Comparison of ENCODE assay signal across 23 cellular contexts in the genomic region with DNA sequence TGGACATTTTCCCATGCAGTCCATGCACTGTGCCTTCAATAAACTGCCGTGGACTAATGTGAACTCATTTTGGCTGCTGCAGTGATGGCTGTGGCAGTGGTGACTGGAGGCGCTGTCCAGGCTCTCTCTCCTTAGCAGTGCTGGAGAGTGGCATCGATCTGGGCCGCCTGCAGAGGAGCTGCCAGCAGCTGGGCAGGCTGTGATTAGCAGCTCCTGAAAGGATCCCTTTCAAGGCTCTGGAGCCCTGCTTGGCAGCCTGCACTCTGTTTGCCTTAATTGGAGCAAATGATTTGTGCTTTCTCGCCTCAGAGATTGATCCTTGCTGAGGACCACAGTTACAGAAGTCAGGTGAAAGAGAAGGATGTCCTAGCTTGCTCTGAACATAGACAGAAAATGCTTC.
DNase-seq lines count a peak whose midpoint lies in the region; ATAC-seq, FAIRE-seq and TF ChIP-seq lines count a peak whose summit lies in the region.
"Had no signal": no experiment of that assay in that cellular context is flagged by ENCODE, and none has a peak within 500 bp of the region (broad histone marks: within the 10 kb centered on the region; RNA-seq: fewer than 3 reads in every experiment).

No MANE protein-coding gene starts in this region.

- no peaks in the 10 kb centered on the region for H3K27me3 ChIP-seq in HepG2 (ENCODE audit: control insufficient read depth in 1 of 2, insufficient read depth in 2 of 2, low read length in 2 of 2)
- no peaks in the 10 kb centered on the region for H3K27me3 ChIP-seq in right lobe of liver
- H3K27me3 ChIP-seq: cardiac muscle cell, gastroesophageal sphincter, suprapubic skin had no signal

- H3K9me3 Mint-ChIP-seq in glutamatergic neuron (ENCODE audit: unreplicated experiment) (no peaks in the 10 kb centered on the region), nephron progenitor cell (no peaks in the 10 kb centered on the region)

- H3K4me1 Mint-ChIP-seq in glutamatergic neuron (ENCODE audit: low read depth, unreplicated experiment): no peaks in the 10 kb centered on the region
- peaks cover 5% of the 10 kb centered on the region for H3K4me1 Mint-ChIP-seq in nephron progenitor cell

- no peaks in the 10 kb centered on the region for H3K79me2 ChIP-seq in HepG2 (ENCODE audit: insufficient read depth, low read length)

- no peaks in the 10 kb centered on the region for H3K36me3 ChIP-seq in HepG2 (replicated peaks in 1 of 2; ENCODE audit: control insufficient read depth in 1 of 2, insufficient read depth in 2 of 2, low read length in 2 of 2)
- no peaks in the 10 kb centered on the region for H3K36me3 ChIP-seq in right lobe of liver
- H3K36me3 ChIP-seq: cardiac muscle cell, gastroesophageal sphincter, suprapubic skin had no signal

- H3K9ac ChIP-seq in HepG2 (ENCODE audit: insufficient read depth, low read depth, low read length): no peak overlapping the region

- TF ChIP-seq CTCF in HepG2 (CRISPR knock-in tag; IDR thresholded peaks at IDR 0.05): no peak
- no peak for TF ChIP-seq CTCF in right lobe of liver (IDR thresholded peaks at IDR 0.05)
- no peak for TF ChIP-seq CTCF in glutamatergic neuron (IDR thresholded peaks at IDR 0.05; ENCODE audit: partially characterized antibody, unreplicated experiment)
- no peak for TF ChIP-seq CTCF in nephron progenitor cell (IDR thresholded peaks at IDR 0.05)

- H3K4me2 ChIP-seq in HepG2 (ENCODE audit: low read depth, low read length): no peak overlapping the region

- H3K9me3 ChIP-seq in HepG2 (ENCODE audit: low read length) (no peaks in the 10 kb centered on the region), right lobe of liver (no peaks in the 10 kb centered on the region)
- H3K9me3 ChIP-seq: gastroesophageal sphincter, psoas muscle, suprapubic skin had no signal

- no peak overlapping the region for H2AFZ ChIP-seq in HepG2 (ENCODE audit: low read length)

- H3K27ac ChIP-seq in HepG2 (ENCODE audit: extremely low read length, insufficient read depth, low read length) (no peak overlapping the region), right lobe of liver (no peak overlapping the region)
- H3K27ac ChIP-seq: cardiac muscle cell, gastroesophageal sphincter, psoas muscle, suprapubic skin had no signal

- in situ Hi-C loops in HepG2 (cut with HindIII; ENCODE audit: extremely low pct_ligation_motif_present, low pct_unique_long_range_greater_than_20kb): no loop called here

- H3K27ac Mint-ChIP-seq in glutamatergic neuron (ENCODE audit: unreplicated experiment) (no peak overlapping the region), nephron progenitor cell (no peak overlapping the region)
- H3K27ac Mint-ChIP-seq: CD4-positive, alpha-beta T cell had no signal

- H3K4me3 Mint-ChIP-seq in glutamatergic neuron (ENCODE audit: unreplicated experiment): no peak overlapping the region
- H3K4me3 Mint-ChIP-seq in nephron progenitor cell: no peak overlapping the region
- H3K4me3 Mint-ChIP-seq: CD4-positive, alpha-beta T cell had no signal

- TF ChIP-seq POLR2A in HepG2 (IDR thresholded peaks at IDR 0.05; ENCODE audit: insufficient read depth in 1 of 2, low read depth in 2 of 2, low read length in 2 of 2) (no peak), right lobe of liver (IDR thresholded peaks at IDR 0.05) (no peak)

- CTCF ChIA-PET in HepG2 (lab: Yijun Ruan, JAX; ENCODE audit: low intra/inter-chr PET ratio, low total read pairs): no interaction called here

- H3K36me3 Mint-ChIP-seq in glutamatergic neuron (ENCODE audit: unreplicated experiment) (peaks cover 6% of the 10 kb centered on the region), nephron progenitor cell (ENCODE audit: low read depth) (no peaks in the 10 kb centered on the region)

- DNase-seq in HepG2 (ENCODE audit: low spot score): no peak
- DNase-seq in right lobe of liver: no peak
- peak; percentile 24 for DNase-seq in glutamatergic neuron
- peak; percentile 8 for DNase-seq in nephron progenitor cell
- DNase-seq in GDM1 (lab: John Stamatoyannopoulos, UW): no peak
- DNase-seq in kidney tubule cell (ENCODE audit: low spot score): no peak
- DNase-seq in activated CD4-positive, alpha-beta T cell treated with anti-CD3 and anti-CD28 coated beads, Interleukin-2, amount 50 U/mL, for 1 hour: no peak
- DNase-seq in AG08395 (ENCODE audit: low spot score): no peak
- DNase-seq: activated CD4-positive, alpha-beta T cell treated with anti-CD3 and anti-CD28 coated beads for 48 hours; CD4-positive, alpha-beta T cell; DMS153; NCI-H1436 treated with DMSO at 0.1 percent for 48 hours; NCI-H2171 treated with DMSO at 0.1 percent for 48 hours; psoas muscle; RPMI8226; stimulated activated CD4-positive, alpha-beta T cell treated with anti-CD3 and anti-CD28 coated beads, Interleukin-12 subunit alpha, Interleukin-12 subunit beta, amount 100 ng/mL, for 4 hours; SW 1271 had no signal

- no TSS peak for BruUV-seq in HepG2 (replicated peaks; lab: Mats Ljungman, UMichigan)

- no peak for TF ChIP-seq RAD21 in HepG2 (CRISPR knock-in tag; IDR thresholded peaks at IDR 0.05)

- H3K27me3 Mint-ChIP-seq in glutamatergic neuron (ENCODE audit: unreplicated experiment) (peaks cover 3% of the 10 kb centered on the region), nephron progenitor cell (ENCODE audit: low read depth, poor library complexity) (peaks cover 4% of the 10 kb centered on the region)
- H3K27me3 Mint-ChIP-seq: CD4-positive, alpha-beta T cell had no signal

- H3K4me3 ChIP-seq in HepG2 (replicated peaks in 1 of 3; ENCODE audit: insufficient read depth in 1 of 3, low read depth in 2 of 3, low read length in 3 of 3) (no peak overlapping the region), right lobe of liver (no peak overlapping the region)
- H3K4me3 ChIP-seq: cardiac muscle cell, gastroesophageal sphincter, psoas muscle, suprapubic skin had no signal

- intact Hi-C loops in HepG2 (cut with micrococcal nuclease; ENCODE audit: unreplicated experiment) (no loop called here), right lobe of liver (cut with DNase I) (no loop called here)

- H3K4me1 ChIP-seq in HepG2 (ENCODE audit: insufficient read depth, low read length) (no peaks in the 10 kb centered on the region), right lobe of liver (no peaks in the 10 kb centered on the region)
- H3K4me1 ChIP-seq: gastroesophageal sphincter, psoas muscle, suprapubic skin had no signal

- POLR2A ChIA-PET in HepG2 (lab: Yijun Ruan, JAX): no interaction called here

- H4K20me1 ChIP-seq in HepG2 (ENCODE audit: insufficient read depth, low read length): no peaks in the 10 kb centered on the region

- 0% methylated on average over 2 of the region's 5 CpGs for WGBS in HepG2 (ENCODE audit: low lambda C conversion rate)
- 41% methylated on average over 4 of the region's 5 CpGs for WGBS in right lobe of liver (ENCODE audit: insufficient coverage, low coverage, low lambda C conversion rate, missing lambda C conversion rate)

- ATAC-seq in HepG2 (peak; percentile 49; the same call in 1 of the 3 replicates), right lobe of liver (no peak)
- ATAC-seq: esophagus mucosa, gastroesophageal sphincter, psoas muscle had no signal

- TF ChIP-seq EP300 in HepG2 (IDR thresholded peaks at IDR 0.05; ENCODE audit: low read depth in 2 of 2, low read length in 2 of 2) (no peak), HepG2 (CRISPR knock-in tag; IDR thresholded peaks at IDR 0.05; ENCODE audit: borderline replicate concordance) (no peak)

- FAIRE-seq in HepG2 (lab: Jason Lieb, UNC): no peak
- FAIRE-seq: GM12891, TTC549 had no signal

TF ChIP-seq in HepG2, 621 proteins besides CTCF, POLR2A, EP300 and RAD21 (continues in another document):
- TF ChIP-seq ZSCAN21 (CRISPR knock-in tag; IDR thresholded peaks at IDR 0.05; ENCODE audit: borderline replicate concordance) (no peak), TARDBP (CRISPR knock-in tag; IDR thresholded peaks at IDR 0.05) (no peak), ZNF235 (CRISPR knock-in tag; IDR thresholded peaks at IDR 0.05; ENCODE audit: borderline replicate concordance) (no peak), NKX3-1 (CRISPR knock-in tag; IDR thresholded peaks at IDR 0.05) (no peak), ZNF280D (CRISPR knock-in tag; IDR thresholded peaks at IDR 0.05) (no peak), PHF21A (CRISPR knock-in tag; IDR thresholded peaks at IDR 0.05) (no peak)

Comparison
In these comparisons a context has a peak if more than half of its experiments do, and no peak if none do; other contexts are left out.
1. DNase-seq: peak in glutamatergic neuron (single experiment) and nephron progenitor cell (single experiment); none in HepG2 (single experiment), right lobe of liver (0 of 3), GDM1 (single experiment), kidney tubule cell (single experiment), activated CD4-positive, alpha-beta T cell treated with anti-CD3 and anti-CD28 coated beads, Interleukin-2, amount 50 U/mL, for 1 hour (single experiment) and AG08395 (single experiment).